In the genomic region with DNA sequence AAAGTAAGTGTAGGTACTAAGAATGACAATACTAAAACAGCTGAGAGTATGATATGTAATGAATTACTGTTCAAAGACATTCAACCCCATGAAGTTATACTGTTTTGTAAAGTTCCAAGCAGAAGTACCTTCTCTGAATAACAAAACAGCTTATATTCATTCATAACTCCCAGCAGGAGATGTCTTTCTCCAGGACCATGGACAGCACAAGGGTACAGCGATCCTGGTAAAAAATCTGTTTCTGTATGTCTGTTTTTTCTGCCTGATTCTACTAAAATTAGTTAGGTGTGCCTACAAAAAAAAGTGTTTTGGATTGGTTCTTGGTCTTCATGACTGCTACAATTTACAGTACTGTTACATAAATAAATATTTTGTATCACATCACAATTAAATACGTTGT, we compare ENCODE assay signal across 15 cellular contexts.
DNase-seq lines count a peak whose midpoint lies in the region; ATAC-seq and TF ChIP-seq lines count a peak whose summit lies in the region.
"Had no signal": no experiment of that assay in that cellular context is flagged by ENCODE, and none has a peak within 500 bp of the region (broad histone marks: within the 10 kb centered on the region; RNA-seq: fewer than 3 reads in every experiment).

No MANE protein-coding gene starts in this region.

- H3K36me3 ChIP-seq in PC-3 (ENCODE audit: low read depth, low read length), result no peaks in the 10 kb centered on the region
- no peaks in the 10 kb centered on the region for H3K36me3 ChIP-seq in parathyroid adenoma (ENCODE audit: control insufficient read depth, insufficient read depth, low read length)
- no peaks in the 10 kb centered on the region for H3K36me3 ChIP-seq in Peyer's patch
- H3K36me3 ChIP-seq: tibial nerve had no signal

- H3K27ac ChIP-seq in PC-3 (ENCODE audit: low read length) (no peak overlapping the region), caudate nucleus (ENCODE audit: low read depth, low read length) (peak overlapping the region; percentile 73), parathyroid adenoma (no peak overlapping the region), Peyer's patch (no peak overlapping the region)
- H3K27ac ChIP-seq: skin epidermis had no signal

- H3K4me1 ChIP-seq in PC-3 (ENCODE audit: insufficient read depth, low read length) (no peaks in the 10 kb centered on the region), parathyroid adenoma (no peaks in the 10 kb centered on the region), Peyer's patch (no peaks in the 10 kb centered on the region)
- H3K4me1 ChIP-seq: tibial nerve had no signal

- H3F3A ChIP-seq in PC-3 (ENCODE audit: low read length, unreplicated experiment), result no peaks in the 10 kb centered on the region

- no peaks in the 10 kb centered on the region for H3K27me3 ChIP-seq in PC-3 (ENCODE audit: low read length)
- no peaks in the 10 kb centered on the region for H3K27me3 ChIP-seq in parathyroid adenoma (ENCODE audit: control insufficient read depth, insufficient read depth, low read length)
- H3K27me3 ChIP-seq in Peyer's patch, result no peaks in the 10 kb centered on the region
- H3K27me3 ChIP-seq: tibial nerve had no signal

- TF ChIP-seq POLR2A in Peyer's patch (IDR thresholded peaks at IDR 0.05), result no peak

- no TSS peak for BruUV-seq in PC-3 (replicated peaks; lab: Mats Ljungman, UMichigan)

- no peak for TF ChIP-seq CTCF in PC-3 (conservative IDR thresholded peaks at IDR 0.05; ENCODE audit: low read depth, low read length)
- TF ChIP-seq CTCF in parathyroid adenoma (IDR thresholded peaks at IDR 0.05), result no peak
- no peak for TF ChIP-seq CTCF in Peyer's patch (IDR thresholded peaks at IDR 0.05)

- no peak overlapping the region for H3K4me3 ChIP-seq in PC-3 (ENCODE audit: low read length)
- no peak overlapping the region for H3K4me3 ChIP-seq in parathyroid adenoma (ENCODE audit: low read depth, low read length)
- H3K4me3 ChIP-seq in Peyer's patch, result no peak overlapping the region
- H3K4me3 ChIP-seq: skin epidermis, tibial nerve had no signal

- no peaks in the 10 kb centered on the region for H4K20me1 ChIP-seq in PC-3 (ENCODE audit: low read length)

- DNase-seq in HPDE6-E6E7 (ENCODE audit: extremely low spot score) (peak; percentile 15), PC-3 (peak; percentile 30), caudate nucleus (lab: John Stamatoyannopoulos, UW) (no peak), SKM-1 (lab: John Stamatoyannopoulos, UW; ENCODE audit: unreplicated experiment) (no peak), Peyer's patch (no peak)
- DNase-seq: activated CD8-positive, alpha-beta memory T cell treated with anti-CD3 and anti-CD28 coated beads, Interleukin-2, amount 50 U/mL, for 4 hours; cortex of kidney; GF-D8; MM.1S had no signal

- H3K9me3 ChIP-seq in PC-3 (ENCODE audit: low read length) (no peaks in the 10 kb centered on the region), parathyroid adenoma (ENCODE audit: control insufficient read depth, low read length) (no peaks in the 10 kb centered on the region), Peyer's patch (no peaks in the 10 kb centered on the region)
- H3K9me3 ChIP-seq: tibial nerve had no signal

- H3K4me2 ChIP-seq in PC-3 (ENCODE audit: low read length) (no peak overlapping the region), parathyroid adenoma (ENCODE audit: low read length) (no peak overlapping the region)

- POLR2A ChIA-PET in PC-3 (lab: Charles Lee; ENCODE audit: unreplicated experiment), result no interaction called here

- CTCF ChIA-PET in PC-3 (lab: Charles Lee), result no interaction called here

- H3K9ac ChIP-seq in PC-3 (ENCODE audit: low read length) (no peak overlapping the region), parathyroid adenoma (no peak overlapping the region)

- no peaks in the 10 kb centered on the region for H3K79me2 ChIP-seq in PC-3 (ENCODE audit: low read length)
- H3K79me2 ChIP-seq in parathyroid adenoma, result no peaks in the 10 kb centered on the region

- no peaks in the 10 kb centered on the region for H3K9me2 ChIP-seq in PC-3 (replicated peaks; ENCODE audit: low read length)

- H2AFZ ChIP-seq in PC-3 (ENCODE audit: low read length) (no peak overlapping the region), parathyroid adenoma (peak overlapping the region; percentile 13)

- ATAC-seq in PC-3 (no peak), GM21737 (IDR thresholded peaks at IDR 0.05; ENCODE audit: unreplicated experiment) (no peak), GM21367 (IDR thresholded peaks at IDR 0.05; ENCODE audit: unreplicated experiment) (no peak)
- ATAC-seq: WTC11 had no signal

- intact Hi-C loops in PC-3 (cut with micrococcal nuclease), result no loop called here

Comparison
In these comparisons a context has a peak if more than half of its experiments do, and no peak if none do; other contexts are left out.
1. DNase-seq: peak in HPDE6-E6E7 (single experiment) and PC-3 (single experiment); none in caudate nucleus (0 of 61), SKM-1 (single experiment) and Peyer's patch (0 of 3).